ENCODE assay signal across 30 cellular contexts in genomic region chr7:74470504-74470903, GRCh38. TPM values are rescaled to one million over a fixed set of nuclear protein-coding genes. Genes with fewer than 3 reads are reported as not detected.
"Had no signal": no experiment of that assay in that cellular context is flagged by ENCODE, and none has a peak within 500 bp of the region (broad histone marks: within the 10 kb centered on the region; RNA-seq: fewer than 3 reads in every experiment).

No MANE protein-coding gene starts in this region.

- H3K4me3 Mint-ChIP-seq: activated CD4-positive, alpha-beta memory T cell treated with anti-CD3 and anti-CD28 coated beads for 36 hours; activated CD4-positive, alpha-beta T cell treated with anti-CD3 and anti-CD28 coated beads for 36 hours; activated CD4-positive, alpha-beta T cell treated with anti-CD3 and anti-CD28 coated beads, Interleukin-2, amount 10 ng/mL, durations not matched to agents 24 days and 14 days; activated CD8-positive, alpha-beta memory T cell treated with anti-CD3 and anti-CD28 coated beads, Interleukin-2, amount 10 ng/mL, durations not matched to agents 7 days and 5 days; activated CD8-positive, alpha-beta T cell treated with anti-CD3 and anti-CD28 coated beads, Interleukin-2, amount 10 ng/mL, durations not matched to agents 7 days and 5 days; activated naive CD4-positive, alpha-beta T cell treated with anti-CD3 and anti-CD28 coated beads, Interleukin-2, amount 10 ng/mL, durations not matched to agents 7 days and 5 days; activated naive CD8-positive, alpha-beta T cell treated with anti-CD3 and anti-CD28 coated beads, Interleukin-2, amount 10 ng/mL, durations not matched to agents 7 days and 5 days; activated T-helper 1 cell treated with anti-CD3 and anti-CD28 coated beads, Interleukin-12 subunit alpha, Interleukin-12 subunit beta, Interleukin-2, Interleukin-4 antibody, amounts not matched to agents 30 ng/mL and 10 ng/mL and 1 ng/mL, durations not matched to agents 14 hours and 24 hours and 36 hours; brain; central memory CD8-positive, alpha-beta T cell; dendritic cell treated with granulocyte-macrophage colony-stimulating factor and Interleukin-4, amounts not matched to agents 40 ng/mL and 50 ng/mL, for 4 days; endodermal cell had no signal

- H3K27me3 ChIP-seq: ascending aorta, breast epithelium, cardiac muscle cell, dorsolateral prefrontal cortex had no signal

- H3K27ac ChIP-seq: ascending aorta, breast epithelium, cardiac muscle cell, coronary artery, dorsolateral prefrontal cortex had no signal

- H3K9me3 ChIP-seq: ascending aorta, breast epithelium had no signal

- H3K4me1 ChIP-seq: ascending aorta, breast epithelium had no signal

- DNase-seq: activated CD4-positive, alpha-beta memory T cell treated with anti-CD3 and anti-CD28 coated beads for 36 hours; activated CD4-positive, alpha-beta T cell treated with anti-CD3 and anti-CD28 coated beads for 36 hours; activated CD4-positive, alpha-beta T cell treated with anti-CD3 and anti-CD28 coated beads, Interleukin-2, amount 10 ng/mL, durations not matched to agents 24 days and 14 days; activated CD4-positive, CD25-positive, alpha-beta regulatory T cell; activated CD4-positive, CD25-positive, alpha-beta regulatory T cell treated with anti-CD3 and anti-CD28 coated beads, Interleukin-2, amount 50 U/mL, for 72 hours; activated CD8-positive, alpha-beta memory T cell treated with anti-CD3 and anti-CD28 coated beads, Interleukin-2, amount 10 ng/mL, durations not matched to agents 7 days and 5 days; activated CD8-positive, alpha-beta memory T cell treated with anti-CD3 and anti-CD28 coated beads, Interleukin-2, amount 50 U/mL, for 4 hours; activated CD8-positive, alpha-beta T cell treated with anti-CD3 and anti-CD28 coated beads, Interleukin-2, amount 10 ng/mL, durations not matched to agents 7 days and 5 days; activated gamma-delta T cell; activated naive CD4-positive, alpha-beta T cell; activated naive CD4-positive, alpha-beta T cell treated with anti-CD3 and anti-CD28 coated beads, Interleukin-2, amount 10 ng/mL, durations not matched to agents 7 days and 5 days; activated naive CD8-positive, alpha-beta T cell treated with anti-CD3 and anti-CD28 coated beads, Interleukin-2, amount 10 ng/mL, durations not matched to agents 7 days and 5 days; activated T-cell treated with anti-CD3 and anti-CD28 coated beads, Interleukin-2, amount 50 U/mL, for 1 hour; activated T-cell treated with anti-CD3 and anti-CD28 coated beads, Interleukin-2, amount 50 U/mL, for 48 hours; dorsolateral prefrontal cortex; effector memory CD4-positive, alpha-beta T cell; endodermal cell; foreskin fibroblast; glutamatergic neuron; T-helper 2 cell had no signal

- ATAC-seq: activated CD4-positive, alpha-beta T cell treated with anti-CD3 and anti-CD28 coated beads for 36 hours; activated CD8-positive, alpha-beta memory T cell treated with anti-CD3 and anti-CD28 coated beads, Interleukin-2, amount 10 ng/mL, durations not matched to agents 7 days and 5 days; activated CD8-positive, alpha-beta T cell treated with anti-CD3 and anti-CD28 coated beads, Interleukin-2, amount 10 ng/mL, durations not matched to agents 7 days and 5 days; activated naive CD4-positive, alpha-beta T cell treated with anti-CD3 and anti-CD28 coated beads, Interleukin-2, amount 50 U/mL, for 72 hours; esophagus mucosa had no signal

- H3K27me3 Mint-ChIP-seq: activated CD4-positive, alpha-beta memory T cell treated with anti-CD3 and anti-CD28 coated beads for 36 hours; activated CD4-positive, alpha-beta T cell treated with anti-CD3 and anti-CD28 coated beads for 36 hours; activated CD4-positive, alpha-beta T cell treated with anti-CD3 and anti-CD28 coated beads, Interleukin-2, amount 10 ng/mL, durations not matched to agents 24 days and 14 days; activated CD8-positive, alpha-beta memory T cell treated with anti-CD3 and anti-CD28 coated beads, Interleukin-2, amount 10 ng/mL, durations not matched to agents 7 days and 5 days; activated naive CD8-positive, alpha-beta T cell treated with anti-CD3 and anti-CD28 coated beads, Interleukin-2, amount 10 ng/mL, durations not matched to agents 7 days and 5 days; brain had no signal

- H3K4me1 Mint-ChIP-seq: activated CD4-positive, alpha-beta T cell treated with anti-CD3 and anti-CD28 coated beads for 36 hours; activated CD4-positive, alpha-beta T cell treated with anti-CD3 and anti-CD28 coated beads, Interleukin-2, amount 10 ng/mL, durations not matched to agents 24 days and 14 days; activated CD8-positive, alpha-beta memory T cell treated with anti-CD3 and anti-CD28 coated beads, Interleukin-2, amount 10 ng/mL, durations not matched to agents 7 days and 5 days; activated naive CD4-positive, alpha-beta T cell treated with anti-CD3 and anti-CD28 coated beads, Interleukin-2, amount 10 ng/mL, durations not matched to agents 7 days and 5 days; activated naive CD8-positive, alpha-beta T cell treated with anti-CD3 and anti-CD28 coated beads, Interleukin-2, amount 10 ng/mL, durations not matched to agents 7 days and 5 days; central memory CD8-positive, alpha-beta T cell had no signal

- H3K27ac Mint-ChIP-seq: activated CD4-positive, alpha-beta memory T cell treated with anti-CD3 and anti-CD28 coated beads for 36 hours; activated CD4-positive, alpha-beta T cell treated with anti-CD3 and anti-CD28 coated beads for 36 hours; activated CD4-positive, alpha-beta T cell treated with anti-CD3 and anti-CD28 coated beads, Interleukin-2, amount 10 ng/mL, durations not matched to agents 24 days and 14 days; activated CD8-positive, alpha-beta memory T cell treated with anti-CD3 and anti-CD28 coated beads, Interleukin-2, amount 10 ng/mL, durations not matched to agents 7 days and 5 days; activated CD8-positive, alpha-beta T cell treated with anti-CD3 and anti-CD28 coated beads, Interleukin-2, amount 10 ng/mL, durations not matched to agents 7 days and 5 days; activated naive CD4-positive, alpha-beta T cell treated with anti-CD3 and anti-CD28 coated beads, Interleukin-2, amount 10 ng/mL, durations not matched to agents 7 days and 5 days; activated naive CD4-positive, alpha-beta T cell treated with anti-CD3 and anti-CD28 coated beads, Interleukin-2, amount 50 U/mL, for 72 hours; activated naive CD8-positive, alpha-beta T cell treated with anti-CD3 and anti-CD28 coated beads, Interleukin-2, amount 10 ng/mL, durations not matched to agents 7 days and 5 days; activated T-helper 1 cell treated with anti-CD3 and anti-CD28 coated beads, Interleukin-12 subunit alpha, Interleukin-12 subunit beta, Interleukin-2, Interleukin-4 antibody, amounts not matched to agents 30 ng/mL and 10 ng/mL and 1 ng/mL, durations not matched to agents 14 hours and 24 hours and 36 hours; dendritic cell treated with granulocyte-macrophage colony-stimulating factor and Interleukin-4, amounts not matched to agents 40 ng/mL and 50 ng/mL, for 4 days; endodermal cell had no signal

- H3K9me3 Mint-ChIP-seq: activated CD4-positive, alpha-beta memory T cell treated with anti-CD3 and anti-CD28 coated beads for 36 hours; activated CD4-positive, alpha-beta T cell treated with anti-CD3 and anti-CD28 coated beads, Interleukin-2, amount 10 ng/mL, durations not matched to agents 24 days and 14 days; activated naive CD4-positive, alpha-beta T cell treated with anti-CD3 and anti-CD28 coated beads, Interleukin-2, amount 10 ng/mL, durations not matched to agents 7 days and 5 days; activated naive CD4-positive, alpha-beta T cell treated with anti-CD3 and anti-CD28 coated beads, Interleukin-2, amount 50 U/mL, for 72 hours; activated naive CD8-positive, alpha-beta T cell treated with anti-CD3 and anti-CD28 coated beads, Interleukin-2, amount 10 ng/mL, durations not matched to agents 7 days and 5 days; activated T-helper 1 cell treated with anti-CD3 and anti-CD28 coated beads, Interleukin-12 subunit alpha, Interleukin-12 subunit beta, Interleukin-2, Interleukin-4 antibody, amounts not matched to agents 30 ng/mL and 10 ng/mL and 1 ng/mL, durations not matched to agents 14 hours and 24 hours and 36 hours; brain; central memory CD8-positive, alpha-beta T cell; dendritic cell treated with granulocyte-macrophage colony-stimulating factor and Interleukin-4, amounts not matched to agents 40 ng/mL and 50 ng/mL, for 4 days; endodermal cell had no signal

- H3K36me3 ChIP-seq: ascending aorta, breast epithelium, cardiac muscle cell had no signal

- H3K36me3 Mint-ChIP-seq: activated CD4-positive, alpha-beta memory T cell treated with anti-CD3 and anti-CD28 coated beads for 36 hours; activated CD8-positive, alpha-beta memory T cell treated with anti-CD3 and anti-CD28 coated beads, Interleukin-2, amount 10 ng/mL, durations not matched to agents 7 days and 5 days; activated naive CD4-positive, alpha-beta T cell treated with anti-CD3 and anti-CD28 coated beads, Interleukin-2, amount 10 ng/mL, durations not matched to agents 7 days and 5 days; activated naive CD4-positive, alpha-beta T cell treated with anti-CD3 and anti-CD28 coated beads, Interleukin-2, amount 50 U/mL, for 72 hours; activated naive CD8-positive, alpha-beta T cell treated with anti-CD3 and anti-CD28 coated beads, Interleukin-2, amount 10 ng/mL, durations not matched to agents 7 days and 5 days had no signal

- H3K4me3 ChIP-seq: ascending aorta, breast epithelium, cardiac muscle cell, coronary artery, dorsolateral prefrontal cortex had no signal

RNA-seq across cellular contexts. Expression of gene GTF2IRD1, which starts 16.8 kb away (rescaled TPM):
- total RNA-seq: activated CD8-positive, alpha-beta T cell treated with anti-CD3 and anti-CD28 coated beads, Interleukin-2, amount 10 ng/mL, durations not matched to agents 7 days and 5 days had no signal
